13 cellular contexts compared by ENCODE assay signal in the genomic region with DNA sequence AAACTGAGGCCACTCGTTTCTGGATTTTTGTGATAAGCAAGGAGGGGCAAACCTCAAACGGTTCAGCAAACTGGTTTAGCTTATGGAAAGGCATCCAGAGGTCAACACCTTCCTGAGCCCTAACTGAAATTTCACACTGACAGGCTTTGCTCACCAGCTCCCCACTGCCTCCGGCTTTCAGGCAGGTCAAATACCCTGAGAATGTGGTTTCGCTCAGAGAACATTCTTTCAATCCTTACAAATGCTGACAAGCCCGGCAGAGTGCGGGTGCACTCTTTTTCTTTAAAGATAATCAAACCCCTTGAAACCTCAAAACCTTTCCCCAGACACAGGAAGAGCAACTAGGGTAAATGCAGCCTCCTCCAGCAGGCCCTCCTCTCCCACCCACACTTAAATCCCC. TPM values are rescaled to one million over a fixed set of nuclear protein-coding genes. Genes with fewer than 3 reads are reported as not detected.
A peak's percentile ranks its signal among the peaks of the same experiment; 100 is the strongest.
DNase-seq lines count a peak whose midpoint lies in the region; ATAC-seq and TF ChIP-seq lines count a peak whose summit lies in the region.
"Had no signal": no experiment of that assay in that cellular context is flagged by ENCODE, and none has a peak within 500 bp of the region (broad histone marks: within the 10 kb centered on the region; RNA-seq: fewer than 3 reads in every experiment).

No MANE protein-coding gene starts in this region.

- no peaks in the 10 kb centered on the region for H3K27me3 Mint-ChIP-seq in T-helper 1 cell treated with Interleukin-12 subunit alpha and Interleukin-12 subunit beta and Interleukin-4 antibody, amounts not matched to agents 30 μg/mL and 1 μg/mL, for 36 hours (ENCODE audit: low read depth)
- no peaks in the 10 kb centered on the region for H3K27me3 Mint-ChIP-seq in neural crest cell (ENCODE audit: low read depth)

- no peak overlapping the region for H3K27ac ChIP-seq in colonic mucosa
- H3K27ac ChIP-seq: 22Rv1 had no signal

- DNase-seq in T-helper 1 cell (no peak), M059J (ENCODE audit: low read depth) (peak; percentile 11), neural crest cell (ENCODE audit: low read depth, low spot score) (no peak), colonic mucosa (no peak), omental fat pad (ENCODE audit: low spot score) (no peak)
- DNase-seq in central memory CD4-positive, alpha-beta T cell: peak; percentile 33
- DNase-seq: effector CD4-positive, alpha-beta T cell; MV-4-11; NCI-H748 treated with DMSO at 0.1 percent for 48 hours; stimulated activated CD4-positive, alpha-beta T cell treated with anti-CD3 and anti-CD28 coated beads, Interleukin-4, amount 100 ng/mL, for 1 hour had no signal

- H3K36me3 Mint-ChIP-seq in T-helper 1 cell treated with Interleukin-12 subunit alpha and Interleukin-12 subunit beta and Interleukin-4 antibody, amounts not matched to agents 30 μg/mL and 1 μg/mL, for 36 hours (ENCODE audit: low read depth): peaks cover 26% of the 10 kb centered on the region
- no peaks in the 10 kb centered on the region for H3K36me3 Mint-ChIP-seq in neural crest cell (ENCODE audit: low read depth)

- no peaks in the 10 kb centered on the region for H3K4me1 ChIP-seq in colonic mucosa

- H3K27me3 ChIP-seq in colonic mucosa: no peaks in the 10 kb centered on the region

- intact Hi-C loops in colonic mucosa (cut with DNase I): loop anchor here (10.0 kb wide), 1 partner anchor 85 kb away; no protein-coding TSS in a partner anchor

- no peak overlapping the region for H3K9ac ChIP-seq in colonic mucosa (ENCODE audit: low read depth in 2 of 2, low read length in 2 of 2)

- TF ChIP-seq CTCF in neural crest cell (conservative IDR thresholded peaks at IDR 0.05): no peak
- no peak for TF ChIP-seq CTCF in colonic mucosa (IDR thresholded peaks at IDR 0.05)
- TF ChIP-seq CTCF in omental fat pad (IDR thresholded peaks at IDR 0.05): no peak

- peak overlapping the region; percentile 91 for H3K27ac Mint-ChIP-seq in T-helper 1 cell treated with Interleukin-12 subunit alpha and Interleukin-12 subunit beta and Interleukin-4 antibody, amounts not matched to agents 30 μg/mL and 1 μg/mL, for 36 hours
- H3K27ac Mint-ChIP-seq in neural crest cell (ENCODE audit: unreplicated experiment): peak overlapping the region; percentile 67

- ATAC-seq in GM19397 (IDR thresholded peaks at IDR 0.05; ENCODE audit: unreplicated experiment): no peak
- no peak for ATAC-seq in omental fat pad (ENCODE audit: low FRiP score)

- no peaks in the 10 kb centered on the region for H3K9me3 ChIP-seq in colonic mucosa

- H3K4me1 Mint-ChIP-seq in T-helper 1 cell treated with Interleukin-12 subunit alpha and Interleukin-12 subunit beta and Interleukin-4 antibody, amounts not matched to agents 30 μg/mL and 1 μg/mL, for 36 hours (ENCODE audit: low read depth): peaks cover 55% of the 10 kb centered on the region
- H3K4me1 Mint-ChIP-seq in neural crest cell: peaks cover 11% of the 10 kb centered on the region

- peak overlapping the region; percentile 64 for H3K4me3 Mint-ChIP-seq in T-helper 1 cell treated with Interleukin-12 subunit alpha and Interleukin-12 subunit beta and Interleukin-4 antibody, amounts not matched to agents 30 μg/mL and 1 μg/mL, for 36 hours
- H3K4me3 Mint-ChIP-seq in neural crest cell: no peak overlapping the region

- H3K4me3 ChIP-seq in colonic mucosa: no peak overlapping the region

- no peaks in the 10 kb centered on the region for H3K9me3 Mint-ChIP-seq in T-helper 1 cell treated with Interleukin-12 subunit alpha and Interleukin-12 subunit beta and Interleukin-4 antibody, amounts not matched to agents 30 μg/mL and 1 μg/mL, for 36 hours
- peaks cover 5% of the 10 kb centered on the region for H3K9me3 Mint-ChIP-seq in neural crest cell

- no peaks in the 10 kb centered on the region for H3K36me3 ChIP-seq in colonic mucosa

RNA-seq across cellular contexts. Expression of gene CD40LG, which starts 41.5 kb away (rescaled TPM):
- total RNA-seq in M059J (2014; rRNA removed; shearing (Covaris generic)): not detected in 2 replicates
- total RNA-seq in neural crest cell: not detected in 2 replicates
- under 1 TPM; 0.44 to 0.69 TPM for total RNA-seq in colonic mucosa
- total RNA-seq in omental fat pad: 1 to 10 TPM in 1 of 4 donors, under 1 TPM in 2, not detected in 1; 0.36 to 1.4 (median 0.50) TPM

Comparison
In these comparisons a context has a peak if more than half of its experiments do, and no peak if none do; other contexts are left out.
1. DNase-seq: peak in M059J (single experiment) and central memory CD4-positive, alpha-beta T cell (single experiment); none in T-helper 1 cell (0 of 5), neural crest cell (single experiment), colonic mucosa (single experiment) and omental fat pad (single experiment).